ENCODE assay signal across 21 cellular contexts in the genomic region with DNA sequence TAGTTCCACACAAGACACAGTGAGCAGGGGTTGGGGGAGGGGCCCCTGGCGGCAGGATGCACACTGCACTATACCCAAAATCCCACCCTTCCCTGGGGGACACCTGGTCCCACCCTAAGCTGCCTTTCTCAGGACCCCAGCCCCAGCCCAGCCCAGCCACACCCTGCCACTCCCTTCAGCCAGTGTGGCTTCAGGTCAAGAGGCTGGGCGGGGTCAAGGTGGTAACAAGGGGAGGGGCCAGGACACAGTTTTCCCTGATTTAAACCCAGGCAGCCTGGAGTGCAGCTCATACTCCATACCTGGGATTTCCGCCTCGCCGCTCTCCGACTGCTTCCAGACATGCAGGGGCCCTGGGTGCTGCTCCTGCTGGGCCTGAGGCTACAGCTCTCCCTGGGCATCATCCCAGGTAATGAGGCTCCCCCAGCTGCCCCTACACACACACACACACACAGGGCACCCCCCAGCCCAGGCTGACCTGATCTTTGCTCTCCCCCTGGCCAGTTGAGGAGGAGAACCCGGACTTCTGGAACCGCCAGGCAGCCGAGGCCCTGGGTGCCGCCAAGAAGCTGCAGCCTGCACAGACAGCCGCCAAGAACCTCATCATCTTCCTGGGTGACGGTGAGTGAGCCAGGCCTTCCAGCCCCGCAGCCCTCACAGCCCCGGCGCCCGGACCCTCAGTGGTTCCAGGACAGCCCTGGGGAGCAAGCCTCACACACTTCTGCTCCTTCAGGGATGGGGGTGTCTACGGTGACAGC. TPM values are rescaled to one million over a fixed set of nuclear protein-coding genes. Genes with fewer than 3 reads are reported as not detected.
DNase-seq lines count a peak whose midpoint lies in the region; ATAC-seq and TF ChIP-seq lines count a peak whose summit lies in the region.
"Had no signal": no experiment of that assay in that cellular context is flagged by ENCODE, and none has a peak within 500 bp of the region (broad histone marks: within the 10 kb centered on the region; RNA-seq: fewer than 3 reads in every experiment).

Gene ALPG (plus strand): TSS at position 289 of the 755 bp plus-strand sequence. CDS start 51 bp downstream, at position 340.

- no peak within 1 kb of the TSS for H3K4me3 Mint-ChIP-seq in stimulated activated memory B cell treated with anti-CD40 and anti-IgM and Interleukin-4, amounts not matched to agents 10 μg/mL and 1 μg/mL and 100 μg/mL, for 72 hours
- H3K4me3 Mint-ChIP-seq in activated naive CD4-positive, alpha-beta T cell treated with anti-CD3 and anti-CD28 coated beads, Interleukin-2, amount 10 ng/mL, durations not matched to agents 7 days and 5 days = no peak within 1 kb of the TSS
- H3K4me3 Mint-ChIP-seq: CD4-positive, alpha-beta T cell had no signal

- no TSS peak for BruUV-seq in Panc1 (replicated peaks; lab: Mats Ljungman, UMichigan)

- DNase-seq in NCI-H510A treated with DMSO at 0.1 percent for 48 hours (lab: John Stamatoyannopoulos, UW) = peak; percentile 7
- DNase-seq in NCI-H510A (lab: John Stamatoyannopoulos, UW) = no peak
- DNase-seq in Panc1 (ENCODE audit: low read depth, low spot score) = no peak
- DNase-seq in left lung = no peak
- DNase-seq in iPS-NIHi7 (ENCODE audit: extremely low spot score) = no peak
- DNase-seq in activated naive CD4-positive, alpha-beta T cell treated with anti-CD3 and anti-CD28 coated beads, Interleukin-2, amount 10 ng/mL, durations not matched to agents 7 days and 5 days = no peak
- DNase-seq: AML-193; Caco-2; CD4-positive, alpha-beta T cell; DMS153; NCI-H187; NCI-H2227 treated with DMSO at 0.1 percent for 48 hours; NCI-H524 treated with DMSO at 0.1 percent for 48 hours; PC-3; SIG-M5 had no signal

- no peaks in the 10 kb centered on the region for H3K9me3 Mint-ChIP-seq in stimulated activated memory B cell treated with anti-CD40 and anti-IgM and Interleukin-4, amounts not matched to agents 10 μg/mL and 1 μg/mL and 100 μg/mL, for 72 hours
- H3K9me3 Mint-ChIP-seq in activated naive CD4-positive, alpha-beta T cell treated with anti-CD3 and anti-CD28 coated beads, Interleukin-2, amount 10 ng/mL, durations not matched to agents 7 days and 5 days = no peaks in the 10 kb centered on the region
- H3K9me3 Mint-ChIP-seq: CD4-positive, alpha-beta T cell had no signal

- H3K27me3 ChIP-seq in Panc1 (ENCODE audit: control insufficient read depth, insufficient read depth, low read length) = no peaks in the 10 kb centered on the region
- H3K27me3 ChIP-seq in left lung = peaks cover 0 to 29% of the 10 kb centered on the region in 2 donors

- in situ Hi-C loops in Panc1 (cut with HindIII; ENCODE audit: low pct_unique_long_range_greater_than_20kb, low sequenced_read_pairs) = no loop called here

- no peaks in the 10 kb centered on the region for H3K4me1 Mint-ChIP-seq in stimulated activated memory B cell treated with anti-CD40 and anti-IgM and Interleukin-4, amounts not matched to agents 10 μg/mL and 1 μg/mL and 100 μg/mL, for 72 hours
- no peaks in the 10 kb centered on the region for H3K4me1 Mint-ChIP-seq in activated naive CD4-positive, alpha-beta T cell treated with anti-CD3 and anti-CD28 coated beads, Interleukin-2, amount 10 ng/mL, durations not matched to agents 7 days and 5 days

- H3K4me3 ChIP-seq in Panc1 (ENCODE audit: low read depth in 2 of 2, low read length in 2 of 2) (no peak within 1 kb of the TSS), left lung (no peak within 1 kb of the TSS)

- intact Hi-C loops in Panc1 (cut with micrococcal nuclease; ENCODE audit: unreplicated experiment) = no loop called here
- intact Hi-C loops in left lung (cut with DNase I) = no loop called here

- POLR2A ChIA-PET in Panc1 (lab: Charles Lee) = no interaction called here

- CTCF ChIA-PET in Panc1 (lab: Charles Lee) = no interaction called here
- CTCF ChIA-PET in activated naive CD4-positive, alpha-beta T cell treated with anti-CD3 and anti-CD28 coated beads, Interleukin-2, amount 10 ng/mL, durations not matched to agents 7 days and 5 days (lab: Charles Lee) = no interaction called here

- H3K36me3 ChIP-seq in Panc1 (ENCODE audit: control insufficient read depth, insufficient read depth, low read length) (no peaks in the 10 kb centered on the region), left lung (no peaks in the 10 kb centered on the region)

- no peaks in the 10 kb centered on the region for H3K36me3 Mint-ChIP-seq in stimulated activated memory B cell treated with anti-CD40 and anti-IgM and Interleukin-4, amounts not matched to agents 10 μg/mL and 1 μg/mL and 100 μg/mL, for 72 hours
- no peaks in the 10 kb centered on the region for H3K36me3 Mint-ChIP-seq in activated naive CD4-positive, alpha-beta T cell treated with anti-CD3 and anti-CD28 coated beads, Interleukin-2, amount 10 ng/mL, durations not matched to agents 7 days and 5 days

- H3K9me3 ChIP-seq in Panc1 (ENCODE audit: control insufficient read depth, insufficient read depth, low read depth, low read length) (no peaks in the 10 kb centered on the region), left lung (no peaks in the 10 kb centered on the region)
- H3K9me3 ChIP-seq: Caco-2 had no signal

- no peak for TF ChIP-seq CTCF in Panc1 (IDR thresholded peaks at IDR 0.05)
- no peak for TF ChIP-seq CTCF in left lung (IDR thresholded peaks at IDR 0.05)

- no peak within 1 kb of the TSS for H3K27ac Mint-ChIP-seq in stimulated activated memory B cell treated with anti-CD40 and anti-IgM and Interleukin-4, amounts not matched to agents 10 μg/mL and 1 μg/mL and 100 μg/mL, for 72 hours
- H3K27ac Mint-ChIP-seq in activated naive CD4-positive, alpha-beta T cell treated with anti-CD3 and anti-CD28 coated beads, Interleukin-2, amount 10 ng/mL, durations not matched to agents 7 days and 5 days = no peak within 1 kb of the TSS
- H3K27ac Mint-ChIP-seq: CD4-positive, alpha-beta T cell had no signal

- peaks cover 53% of the 10 kb centered on the region for H3K27me3 Mint-ChIP-seq in stimulated activated memory B cell treated with anti-CD40 and anti-IgM and Interleukin-4, amounts not matched to agents 10 μg/mL and 1 μg/mL and 100 μg/mL, for 72 hours
- H3K27me3 Mint-ChIP-seq in activated naive CD4-positive, alpha-beta T cell treated with anti-CD3 and anti-CD28 coated beads, Interleukin-2, amount 10 ng/mL, durations not matched to agents 7 days and 5 days = peaks cover 39% of the 10 kb centered on the region

- ATAC-seq in Panc1 = no peak
- peak; percentile 30 for ATAC-seq in left lung
- peak; percentile 42 for ATAC-seq in stimulated activated memory B cell treated with anti-CD40 and anti-IgM and Interleukin-4, amounts not matched to agents 10 μg/mL and 1 μg/mL and 100 μg/mL, for 72 hours
- no peak for ATAC-seq in GM19467 (IDR thresholded peaks at IDR 0.05; ENCODE audit: unreplicated experiment)
- ATAC-seq: PC-3 had no signal

- H3K27ac ChIP-seq in Panc1 (ENCODE audit: low read length) = no peak within 1 kb of the TSS
- H3K27ac ChIP-seq in left lung = no peak within 1 kb of the TSS
- H3K27ac ChIP-seq: 22Rv1, KMS-11, RWPE1 had no signal

- H3K4me1 ChIP-seq in Panc1 (ENCODE audit: control insufficient read depth, insufficient read depth, low read length) (no peaks in the 10 kb centered on the region), left lung (no peaks in the 10 kb centered on the region)
- H3K4me1 ChIP-seq: Caco-2 had no signal

RNA-seq across cellular contexts. Expression of gene ALPG, which starts in this region (rescaled TPM):
- total RNA-seq in Panc1 (2021; ENCODE audit: unreplicated experiment) (65.3 TPM), left lung (under 1 TPM in 1 of 2 donors, not detected in 1; 0.16 TPM)
- 236 TPM for polyA plus RNA-seq in Panc1 (2012; ENCODE audit: insufficient read length)
- total RNA-seq: CD4-positive, alpha-beta T cell; M059J had no signal

Comparison
In these comparisons a context has a peak if more than half of its experiments do, and no peak if none do; other contexts are left out.
1. RNA of gene ALPG (total RNA-seq): 65.3 TPM in Panc1 (single experiment); 0.16 TPM in left lung; every median in the first group is over 10 times any median in the second.
2. Peak in ATAC-seq in left lung; RNA of the gene not detected or under 1 TPM.